8 cellular contexts compared by ENCODE assay signal in genomic region chr18:26227051-26227672, GRCh38. TPM values are rescaled to one million over a fixed set of nuclear protein-coding genes. Genes with fewer than 3 reads are reported as not detected.
DNase-seq lines count a peak whose midpoint lies in the region; ATAC-seq and TF ChIP-seq lines count a peak whose summit lies in the region.

No MANE protein-coding gene starts in this region.

- H3K27ac Mint-ChIP-seq in activated naive CD8-positive, alpha-beta T cell treated with anti-CD3 and anti-CD28 coated beads, Interleukin-2, amount 10 ng/mL, durations not matched to agents 7 days and 5 days: peak overlapping the region; percentile 83

- no peaks in the 10 kb centered on the region for H3K27me3 ChIP-seq in tibial artery

- DNase-seq in ELR (ENCODE audit: low read depth) (peak; percentile 39), kidney tubule cell (ENCODE audit: low spot score) (peak; percentile 37), tibial artery (peak in 1 of 2 donors; percentile 21), DMS79 treated with DMSO at 0.1 percent for 48 hours (lab: John Stamatoyannopoulos, UW) (no peak), NCI-H2107 treated with DMSO at 0.1 percent for 48 hours (lab: John Stamatoyannopoulos, UW; ENCODE audit: unreplicated experiment) (no peak)
- no peak for DNase-seq in activated naive CD8-positive, alpha-beta T cell treated with anti-CD3 and anti-CD28 coated beads, Interleukin-2, amount 10 ng/mL, durations not matched to agents 7 days and 5 days

- no peaks in the 10 kb centered on the region for H3K27me3 Mint-ChIP-seq in activated naive CD8-positive, alpha-beta T cell treated with anti-CD3 and anti-CD28 coated beads, Interleukin-2, amount 10 ng/mL, durations not matched to agents 7 days and 5 days

- intact Hi-C loops in tibial artery (cut with DNase I; ENCODE audit: low total_unique reads): loop anchor here (5.0 kb wide), 1 partner anchor 135 kb away; the partner anchor contains the start of gene SS18

- H3K9me3 Mint-ChIP-seq in activated naive CD8-positive, alpha-beta T cell treated with anti-CD3 and anti-CD28 coated beads, Interleukin-2, amount 10 ng/mL, durations not matched to agents 7 days and 5 days: no peaks in the 10 kb centered on the region

- peaks cover 27% of the 10 kb centered on the region for H3K4me1 Mint-ChIP-seq in activated naive CD8-positive, alpha-beta T cell treated with anti-CD3 and anti-CD28 coated beads, Interleukin-2, amount 10 ng/mL, durations not matched to agents 7 days and 5 days

- H3K36me3 Mint-ChIP-seq in activated naive CD8-positive, alpha-beta T cell treated with anti-CD3 and anti-CD28 coated beads, Interleukin-2, amount 10 ng/mL, durations not matched to agents 7 days and 5 days: no peaks in the 10 kb centered on the region

- peaks cover 0 to 12% (median 5%) of the 10 kb centered on the region in 4 donors for H3K4me1 ChIP-seq in tibial artery

- peak overlapping the region; percentile 93 for H3K4me3 Mint-ChIP-seq in activated naive CD8-positive, alpha-beta T cell treated with anti-CD3 and anti-CD28 coated beads, Interleukin-2, amount 10 ng/mL, durations not matched to agents 7 days and 5 days

- peak; percentile 3 for ATAC-seq in HG03571 (IDR thresholded peaks at IDR 0.05; ENCODE audit: unreplicated experiment)
- peak; percentile 8 for ATAC-seq in activated naive CD8-positive, alpha-beta T cell treated with anti-CD3 and anti-CD28 coated beads, Interleukin-2, amount 10 ng/mL, durations not matched to agents 7 days and 5 days (ENCODE audit: low read depth)
- ATAC-seq in HG03432 (IDR thresholded peaks at IDR 0.05; ENCODE audit: unreplicated experiment): no peak

- POLR2A ChIA-PET in activated naive CD8-positive, alpha-beta T cell treated with anti-CD3 and anti-CD28 coated beads, Interleukin-2, amount 10 ng/mL, durations not matched to agents 7 days and 5 days (lab: Charles Lee): interaction anchor here (0.9 to 1.7 kb wide), 6 partner anchors 10 to 137 kb away, joined by 3 to 8 read pairs (median 3); partner anchors contain the start of genes PSMA8 and SS18

- H3K9me3 ChIP-seq in tibial artery: no peaks in the 10 kb centered on the region

- no peak for TF ChIP-seq CTCF in tibial artery (IDR thresholded peaks at IDR 0.05)

- peak overlapping the region; percentile 83 to 97 for H3K4me3 ChIP-seq in tibial artery

- no peaks in the 10 kb centered on the region for H3K36me3 ChIP-seq in tibial artery

- peak overlapping the region; percentile 75 to 79 for H3K27ac ChIP-seq in tibial artery

RNA-seq across cellular contexts. Expression of gene TAF4B, which starts 0.9 kb away (rescaled TPM):
- 1 to 10 TPM; 7.3 to 7.5 TPM for total RNA-seq in activated naive CD8-positive, alpha-beta T cell treated with anti-CD3 and anti-CD28 coated beads, Interleukin-2, amount 10 ng/mL, durations not matched to agents 7 days and 5 days

Comparison
In these comparisons a context has a peak if more than half of its experiments do, and no peak if none do; other contexts are left out.
1. DNase-seq: peak in ELR (single experiment) and kidney tubule cell (single experiment); none in activated naive CD8-positive, alpha-beta T cell treated with anti-CD3 and anti-CD28 coated beads, Interleukin-2, amount 10 ng/mL, durations not matched to agents 7 days and 5 days (single experiment), DMS79 treated with DMSO at 0.1 percent for 48 hours (single experiment) and NCI-H2107 treated with DMSO at 0.1 percent for 48 hours (single experiment).